Comparison of ENCODE assay signal across 8 cellular contexts in genomic region chr9:121369595-121370265, GRCh38. TPM values are rescaled to one million over a fixed set of nuclear protein-coding genes. Genes with fewer than 3 reads are reported as not detected.
A peak's percentile ranks its signal among the peaks of the same experiment; 100 is the strongest.
DNase-seq lines count a peak whose midpoint lies in the region; TF ChIP-seq lines count a peak whose summit lies in the region.

TSS of gene STOM (minus strand) at chr9:121370250. CDS start at chr9:121370187, 63 bp downstream.

- peak within 1 kb of the TSS; percentile 70 to 88 (median 78) for H3K27ac Mint-ChIP-seq in nephron

- no peaks in the 10 kb centered on the region for H3K36me3 ChIP-seq in HEK293 (ENCODE audit: control insufficient read depth in 2 of 2, insufficient read depth in 1 of 2, low read length in 2 of 2)
- H3K36me3 ChIP-seq in esophagus muscularis mucosa = peaks cover 0 to 13% (median 6%) of the 10 kb centered on the region in 4 donors

- no peaks in the 10 kb centered on the region for H3K27me3 ChIP-seq in esophagus muscularis mucosa

- H3K4me1 ChIP-seq in HEK293 (ENCODE audit: control insufficient read depth, insufficient read depth, low read length) = peaks cover 6% of the 10 kb centered on the region
- peaks cover 54 to 84% (median 77%) of the 10 kb centered on the region in 4 donors for H3K4me1 ChIP-seq in esophagus muscularis mucosa

- TF ChIP-seq POLR2A in NB4 (IDR thresholded peaks at IDR 0.05; ENCODE audit: extremely low read depth, insufficient read length) (peak; percentile 86), esophagus muscularis mucosa (IDR thresholded peaks at IDR 0.05; ENCODE audit: low read depth) (peak; percentile 99)

- POLR2A ChIA-PET in HEK293 (lab: Yijun Ruan, JAX) = interaction anchor here (0.5 to 0.6 kb wide), 2 partner anchors 29 to 369 kb away, joined by 3 to 5 read pairs; no protein-coding TSS in a partner anchor

- WGBS in esophagus muscularis mucosa = under 1% methylated on average over 36 of the region's 52 CpGs

- H3K27me3 Mint-ChIP-seq in nephron (ENCODE audit: low read depth) = peaks cover 18% of the 10 kb centered on the region

- H3K4me3 ChIP-seq in HEK293 (ENCODE audit: low read depth, low read length) (peak within 1 kb of the TSS; percentile 58), NB4 (ENCODE audit: low read depth, low read length) (peak within 1 kb of the TSS; percentile 77), esophagus muscularis mucosa (peak within 1 kb of the TSS; percentile 74 to 87 (median 82))

- CTCF ChIA-PET in HEK293 (lab: Yijun Ruan, JAX) = interaction anchor here (1.0 to 1.3 kb wide), 4 partner anchors 30 to 156 kb away, joined by 3 to 7 read pairs (median 3); no protein-coding TSS in a partner anchor

- peak in 2 of 3 experiments; percentile 77 to 78 for DNase-seq in NCI-H1417 (lab: John Stamatoyannopoulos, UW)
- no peak for DNase-seq in NCI-H1417 treated with DMSO at 0.1 percent for 48 hours (lab: John Stamatoyannopoulos, UW)
- DNase-seq in NB4 (ENCODE audit: low read depth) = no peak
- DNase-seq in activated CD8-positive, alpha-beta memory T cell treated with anti-CD3 and anti-CD28 coated beads, Interleukin-2, amount 50 U/mL, for 1 hour (ENCODE audit: extremely low read depth) = peak; percentile 18
- DNase-seq in esophagus muscularis mucosa (ENCODE audit: extremely low spot score) = peak; percentile 97
- peak; percentile 91 for DNase-seq in ureter (ENCODE audit: low spot score)

- no peaks in the 10 kb centered on the region for H3K9me3 ChIP-seq in HEK293 (ENCODE audit: control insufficient read depth, insufficient read depth, low read depth, low read length)
- H3K9me3 ChIP-seq in esophagus muscularis mucosa = no peaks in the 10 kb centered on the region

- TF ChIP-seq CTCF in HEK293 (tag by site-specific recombination; IDR thresholded peaks at IDR 0.05) = no peak
- TF ChIP-seq CTCF in NB4 (IDR thresholded peaks at IDR 0.05; ENCODE audit: low read depth, low read length) = no peak
- TF ChIP-seq CTCF in esophagus muscularis mucosa (IDR thresholded peaks at IDR 0.05) = peak in 1 of 3 experiments; percentile 6
- TF ChIP-seq CTCF in nephron (IDR thresholded peaks at IDR 0.05; ENCODE audit: unreplicated experiment in 3 of 3) = no peak

- TF ChIP-seq EP300 in esophagus muscularis mucosa (IDR thresholded peaks at IDR 0.05) = no peak

- peak within 1 kb of the TSS; percentile 83 to 88 (median 84) for H3K4me3 Mint-ChIP-seq in nephron

- intact Hi-C loops in esophagus muscularis mucosa (cut with DNase I) = loop anchor here (5.0 kb wide), 1 partner anchor 102 kb away; the partner anchor contains the start of gene GSN

- H3K9me3 Mint-ChIP-seq in nephron = no peaks in the 10 kb centered on the region

- H3K4me1 Mint-ChIP-seq in nephron = peaks cover 51% of the 10 kb centered on the region

- no peaks in the 10 kb centered on the region for H3K36me3 Mint-ChIP-seq in nephron (ENCODE audit: low read depth)

- H3K27ac ChIP-seq in HEK293 (ENCODE audit: extremely low read depth, low read depth, low read length) (no peak within 1 kb of the TSS; the same call in 1 of the 2 replicates), esophagus muscularis mucosa (replicated peaks in 1 of 4) (peak within 1 kb of the TSS; percentile 94 to 97 (median 96))

TF ChIP-seq in HEK293, 187 proteins besides CTCF, POLR2A, EP300 and RAD21 (continues in another document):
- no peak for TF ChIP-seq ZNF133 (tag by site-specific recombination; IDR thresholded peaks at IDR 0.05)
- peak; percentile 12; the same call in 1 of the 2 replicates for TF ChIP-seq ZBTB20 (tag by site-specific recombination; IDR thresholded peaks at IDR 0.05)
- no peak for TF ChIP-seq TSHZ1 (tag by site-specific recombination; IDR thresholded peaks at IDR 0.05; ENCODE audit: borderline replicate concordance)
- TF ChIP-seq ZBTB26 (tag by site-specific recombination; optimal IDR thresholded peaks at IDR 0.05) = peak; percentile 41
- TF ChIP-seq ZNF398 (tag by site-specific recombination; IDR thresholded peaks at IDR 0.05) = no peak
- peak; percentile 76 for TF ChIP-seq ZBTB17 (tag by site-specific recombination; IDR thresholded peaks at IDR 0.05)
- TF ChIP-seq ZBTB48 (tag by site-specific recombination; IDR thresholded peaks at IDR 0.05) = peak; percentile 23; the same call in 1 of the 2 replicates
- TF ChIP-seq ZBTB21 (tag by site-specific recombination; IDR thresholded peaks at IDR 0.05) = no peak
- no peak for TF ChIP-seq SCRT2 (tag by site-specific recombination; IDR thresholded peaks at IDR 0.05)
- TF ChIP-seq ZNF549 (tag by site-specific recombination; IDR thresholded peaks at IDR 0.05) = no peak
- TF ChIP-seq ZNF510 (tag by site-specific recombination; IDR thresholded peaks at IDR 0.05; ENCODE audit: insufficient replicate concordance) = no peak
- TF ChIP-seq ZNF645 (tag by site-specific recombination; IDR thresholded peaks at IDR 0.05) = no peak
- no peak for TF ChIP-seq GLIS1 (tag by site-specific recombination; IDR thresholded peaks at IDR 0.05)
- TF ChIP-seq EGR2 (tag by site-specific recombination; IDR thresholded peaks at IDR 0.05; ENCODE audit: low read depth) = 0 out of 2 replicates have a peak, but pooled peaks have one; percentile 3
- TF ChIP-seq ZNF24 (tag by site-specific recombination; IDR thresholded peaks at IDR 0.05) = no peak
- TF ChIP-seq KLF8 (tag by site-specific recombination; IDR thresholded peaks at IDR 0.05) = no peak
- no peak for TF ChIP-seq ZNF704 (tag by site-specific recombination; IDR thresholded peaks at IDR 0.05)
- TF ChIP-seq ZXDB (tag by site-specific recombination; IDR thresholded peaks at IDR 0.05) = peak; percentile 63

RNA-seq across cellular contexts. Expression of gene STOM, which starts in this region (rescaled TPM):
- total RNA-seq in esophagus muscularis mucosa (100 to 1,000 TPM; 250 to 554 (median 444) TPM), ureter (191 TPM)

Comparison
In these comparisons a context has a peak if more than half of its experiments do, and no peak if none do; other contexts are left out.
1. DNase-seq: peak in NCI-H1417 (2 of 3), activated CD8-positive, alpha-beta memory T cell treated with anti-CD3 and anti-CD28 coated beads, Interleukin-2, amount 50 U/mL, for 1 hour (single experiment), esophagus muscularis mucosa (single experiment) and ureter (single experiment); none in NCI-H1417 treated with DMSO at 0.1 percent for 48 hours (single experiment) and NB4 (single experiment).
2. Peak in every context shown above with its lines, with median percentiles within 50 percentile points of each other: H3K4me3 ChIP-seq.